ENCODE assay signal across 8 cellular contexts in the genomic region with DNA sequence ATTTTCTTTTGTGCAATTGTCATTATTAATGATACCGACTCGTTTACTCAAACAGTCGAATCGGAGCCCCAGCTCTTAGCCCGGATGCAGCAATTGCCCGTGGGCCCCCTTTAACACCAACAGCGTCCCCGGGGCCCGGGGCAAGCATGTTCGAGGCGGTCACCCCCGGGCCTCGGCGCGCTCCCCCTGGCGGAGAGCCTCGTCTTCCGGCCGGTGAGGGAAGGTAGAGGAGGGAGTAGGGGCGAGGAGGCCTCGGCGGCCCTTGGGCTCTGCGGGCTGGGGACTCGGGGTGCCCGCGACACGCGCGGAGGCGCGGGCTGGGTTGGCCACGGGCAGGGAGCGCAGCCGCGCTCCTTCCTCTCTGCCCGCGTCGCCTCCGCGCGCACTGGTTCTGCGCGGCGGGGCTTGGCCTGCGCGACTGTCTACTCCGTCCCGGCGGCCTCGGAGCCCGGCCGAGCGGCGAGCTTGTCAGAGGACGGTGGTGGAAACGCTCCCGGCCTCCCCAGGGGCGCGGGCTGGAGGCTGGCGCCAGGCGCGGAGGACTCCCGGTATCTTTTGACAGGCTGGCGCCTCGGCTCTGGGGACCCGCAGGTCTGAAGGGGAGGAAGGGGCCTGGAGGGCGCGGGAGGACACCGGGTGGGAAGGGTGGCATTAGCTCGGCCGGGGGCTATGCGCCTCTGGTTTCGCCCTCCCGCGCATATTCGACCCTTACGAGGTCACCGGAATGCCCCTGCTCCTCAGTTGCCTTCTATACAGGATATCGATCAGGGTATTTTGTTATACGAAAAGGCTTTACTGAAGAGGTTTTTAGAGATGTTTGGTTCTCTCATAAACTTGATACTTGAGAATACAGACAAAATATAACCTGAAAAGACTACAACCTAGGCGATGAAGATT. TPM values are rescaled to one million over a fixed set of nuclear protein-coding genes. Genes with fewer than 3 reads are reported as not detected.
DNase-seq lines count a peak whose midpoint lies in the region; ATAC-seq and TF ChIP-seq lines count a peak whose summit lies in the region.

No MANE protein-coding gene starts in this region.

- TF ChIP-seq POLR2A in GM19193 (IDR thresholded peaks at IDR 0.05; ENCODE audit: extremely low read depth, insufficient read depth, insufficient read length), result peak; percentile 69

- no peaks in the 10 kb centered on the region for H3K27me3 Mint-ChIP-seq in mesothelial cell of epicardium (ENCODE audit: low read depth)

- no peaks in the 10 kb centered on the region for H3K36me3 ChIP-seq in BLaER1 treated with 17β-estradiol and CSF1 and Interleukin-3, amounts not matched to agents 10 nM and 100 nM
- H3K36me3 ChIP-seq in endocrine pancreas (ENCODE audit: control insufficient read depth, insufficient read depth, low read length), result no peaks in the 10 kb centered on the region

- H3K4me3 Mint-ChIP-seq in mesothelial cell of epicardium, result peak overlapping the region; percentile 85

- H3K27me3 ChIP-seq in BLaER1 treated with 17β-estradiol and CSF1 and Interleukin-3, amounts not matched to agents 10 nM and 100 nM, result peaks cover 27 to 51% (median 43%) of the 10 kb centered on the region in 11 experiments
- H3K27me3 ChIP-seq in endocrine pancreas (ENCODE audit: control insufficient read depth, insufficient read depth, low read length), result no peaks in the 10 kb centered on the region

- H3K4me1 ChIP-seq in BLaER1 treated with 17β-estradiol and CSF1 and Interleukin-3, amounts not matched to agents 10 nM and 100 nM, result peaks cover 0 to 9% (median 0%) of the 10 kb centered on the region in 10 experiments; a peak in 4 of 20 replicates
- peaks cover 10% of the 10 kb centered on the region for H3K4me1 ChIP-seq in endocrine pancreas (ENCODE audit: control insufficient read depth, insufficient read depth, low read length)

- H3K4me2 ChIP-seq in BLaER1 treated with 17β-estradiol and CSF1 and Interleukin-3, amounts not matched to agents 10 nM and 100 nM, result peak overlapping the region; percentile 76 to 87 (median 83)

- peak; percentile 89 for DNase-seq in NCI-H82 (lab: John Stamatoyannopoulos, UW)
- DNase-seq in activated CD8-positive, alpha-beta memory T cell treated with anti-CD3 and anti-CD28 coated beads for 48 hours (ENCODE audit: low read depth in 2 of 3, low spot score in 2 of 3), result peak; percentile 67 to 81 (median 72)
- peak; percentile 58 to 85 for DNase-seq in mesothelial cell of epicardium (ENCODE audit: low spot score in 2 of 2, unreplicated experiment in 2 of 2)
- peak; percentile 76 to 77 for DNase-seq in stimulated activated CD8-positive, alpha-beta memory T cell treated with anti-CD3 and anti-CD28 coated beads, Interleukin-15, amount 100 ng/mL, for 48 hours (ENCODE audit: low read depth in 2 of 2)

- TF ChIP-seq CTCF in mesothelial cell of epicardium (IDR thresholded peaks at IDR 0.05; ENCODE audit: unreplicated experiment), result peak; percentile 70

- H3K27ac ChIP-seq in BLaER1 treated with 17β-estradiol and CSF1 and Interleukin-3, amounts not matched to agents 10 nM and 100 nM, result peak overlapping the region; percentile 22 to 74 (median 66); a peak in 21 of 22 replicates

- no peaks in the 10 kb centered on the region for H3K9me3 Mint-ChIP-seq in mesothelial cell of epicardium

- peaks cover 8% of the 10 kb centered on the region for H3K36me3 Mint-ChIP-seq in mesothelial cell of epicardium

- H3K9ac ChIP-seq in BLaER1 treated with 17β-estradiol and CSF1 and Interleukin-3, amounts not matched to agents 10 nM and 100 nM, result peak overlapping the region; percentile 67 to 83 (median 78)
- peak overlapping the region; percentile 85 for H3K9ac ChIP-seq in endocrine pancreas (ENCODE audit: control insufficient read depth, insufficient read depth, low read length)

- no peaks in the 10 kb centered on the region for H4K20me1 ChIP-seq in BLaER1 treated with 17β-estradiol and CSF1 and Interleukin-3, amounts not matched to agents 10 nM and 100 nM

- H3K9me3 ChIP-seq in BLaER1 treated with 17β-estradiol and CSF1 and Interleukin-3, amounts not matched to agents 10 nM and 100 nM (replicated peaks in 1 of 11), result peaks cover 24 to 32% (median 25%) of the 10 kb centered on the region in 11 experiments
- H3K9me3 ChIP-seq in endocrine pancreas (ENCODE audit: control insufficient read depth, low read length), result no peaks in the 10 kb centered on the region

- ATAC-seq in HG03378 (IDR thresholded peaks at IDR 0.05; ENCODE audit: unreplicated experiment), result peak; percentile 65

- H3K4me1 Mint-ChIP-seq in mesothelial cell of epicardium, result peaks cover 15% of the 10 kb centered on the region

- H3K27ac Mint-ChIP-seq in mesothelial cell of epicardium, result peak overlapping the region; percentile 78

- peak overlapping the region; percentile 60 to 74 (median 67) for H3K4me3 ChIP-seq in BLaER1 treated with 17β-estradiol and CSF1 and Interleukin-3, amounts not matched to agents 10 nM and 100 nM
- H3K4me3 ChIP-seq in endocrine pancreas (ENCODE audit: control insufficient read depth, insufficient read depth, low read length), result peak overlapping the region; percentile 78

RNA-seq across cellular contexts. Expression of gene BIVM, which starts 1.5 kb away (rescaled TPM):
- total RNA-seq in mesothelial cell of epicardium, result 34.9 to 39.2 TPM (median 36.7 TPM) in 3 replicates

RNA-seq across cellular contexts. Expression of gene POGLUT2, which starts 1.6 kb away (rescaled TPM):
- total RNA-seq in mesothelial cell of epicardium, result 22.0 to 23.2 TPM (median 22.7 TPM) in 3 replicates

RNA-seq across cellular contexts. Expression of gene TEX30, which starts 26.8 kb away (rescaled TPM):
- total RNA-seq in mesothelial cell of epicardium, result 7.8 to 8.6 TPM (median 8.1 TPM) in 3 replicates

RNA-seq across cellular contexts. Expression of gene ERCC5, which starts 45.4 kb away (rescaled TPM):
- total RNA-seq in mesothelial cell of epicardium, result 45.0 to 51.1 TPM (median 46.6 TPM) in 3 replicates

Comparison
In these comparisons a context has a peak if more than half of its experiments do, and no peak if none do; other contexts are left out.
1. Peak in every context shown above with its lines: DNase-seq, ATAC-seq, H3K4me3 ChIP-seq and H3K27ac ChIP-seq.